18 cellular contexts compared by ENCODE assay signal in the genomic region with DNA sequence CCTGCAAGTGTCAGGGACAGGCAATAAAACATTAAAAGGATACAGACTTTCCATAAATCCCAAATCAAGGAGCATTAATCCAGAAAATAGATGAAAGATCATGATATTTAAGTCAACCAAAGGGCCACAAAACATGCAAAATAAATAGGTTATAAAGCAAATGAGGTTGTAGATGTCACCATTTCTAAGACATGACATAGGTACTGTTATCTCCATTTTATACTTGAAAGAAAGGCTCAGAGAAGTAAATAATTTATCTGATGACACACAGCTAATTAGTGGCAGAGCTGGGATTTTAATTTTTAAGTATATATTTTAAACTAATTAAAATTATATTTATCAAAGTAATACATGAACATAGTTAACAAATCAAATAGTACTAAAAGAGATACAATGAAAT.
A peak's percentile ranks its signal among the peaks of the same experiment; 100 is the strongest.
DNase-seq lines count a peak whose midpoint lies in the region; ATAC-seq and TF ChIP-seq lines count a peak whose summit lies in the region.
"Had no signal": no experiment of that assay in that cellular context is flagged by ENCODE, and none has a peak within 500 bp of the region (broad histone marks: within the 10 kb centered on the region; RNA-seq: fewer than 3 reads in every experiment).

No MANE protein-coding gene starts in this region.

- H3K27me3 Mint-ChIP-seq in endodermal cell (ENCODE audit: insufficient read depth) (no peaks in the 10 kb centered on the region), nephron (ENCODE audit: low read depth) (no peaks in the 10 kb centered on the region)
- peaks cover 34% of the 10 kb centered on the region for H3K27me3 Mint-ChIP-seq in T-helper 2 cell treated with Interferon-gamma antibody and Interleukin-4, amounts not matched to agents 5 μg/mL and 100 μg/mL, for 36 hours (ENCODE audit: low read depth)

- no peak overlapping the region for H3K4me3 Mint-ChIP-seq in endodermal cell
- H3K4me3 Mint-ChIP-seq in nephron, result peak overlapping the region in 1 of 3 experiments; percentile 12
- H3K4me3 Mint-ChIP-seq in T-helper 2 cell treated with Interferon-gamma antibody and Interleukin-4, amounts not matched to agents 5 μg/mL and 100 μg/mL, for 36 hours, result no peak overlapping the region
- H3K4me3 Mint-ChIP-seq: B cell; CD4-positive, CD25-positive, alpha-beta regulatory T cell; CD8-positive, alpha-beta T cell had no signal

- no peak overlapping the region for H3K9ac ChIP-seq in endodermal cell (ENCODE audit: extremely low read depth, low read length, poor library complexity, severe bottlenecking)
- H3K9ac ChIP-seq: BLaER1 had no signal

- intact Hi-C loops in uterus (cut with DNase I; ENCODE audit: low total_unique reads), result no loop called here

- H3K9me3 Mint-ChIP-seq in endodermal cell, result no peaks in the 10 kb centered on the region
- no peaks in the 10 kb centered on the region for H3K9me3 Mint-ChIP-seq in nephron
- H3K9me3 Mint-ChIP-seq in T-helper 2 cell treated with Interferon-gamma antibody and Interleukin-4, amounts not matched to agents 5 μg/mL and 100 μg/mL, for 36 hours, result no peaks in the 10 kb centered on the region
- H3K9me3 Mint-ChIP-seq: CD4-positive, CD25-positive, alpha-beta regulatory T cell; CD8-positive, alpha-beta T cell had no signal

- H3K4me1 ChIP-seq in HEK293 (ENCODE audit: control insufficient read depth, insufficient read depth, low read length), result no peaks in the 10 kb centered on the region
- H3K4me1 ChIP-seq in endodermal cell (ENCODE audit: control insufficient read depth, insufficient read depth, low read length), result peaks cover 25% of the 10 kb centered on the region
- H3K4me1 ChIP-seq in uterus, result peaks cover 0 to 4% of the 10 kb centered on the region in 2 donors
- H3K4me1 ChIP-seq: BLaER1 had no signal

- H3K27me3 ChIP-seq in endodermal cell (ENCODE audit: control insufficient read depth, insufficient read depth, low read length, poor library complexity, severe bottlenecking), result no peaks in the 10 kb centered on the region
- H3K27me3 ChIP-seq in uterus, result no peaks in the 10 kb centered on the region
- H3K27me3 ChIP-seq: BLaER1 had no signal

- TF ChIP-seq POLR2A in uterus (IDR thresholded peaks at IDR 0.05), result no peak

- DNase-seq in endodermal cell (no peak), uterus (no peak), NCI-H146 treated with DMSO at 0.1 percent for 48 hours (lab: John Stamatoyannopoulos, UW; ENCODE audit: unreplicated experiment) (no peak)
- DNase-seq in T-helper 2 cell treated with Interferon-gamma antibody and Interleukin-4, amounts not matched to agents 5 μg/mL and 100 μg/mL, for 36 hours (ENCODE audit: low spot score), result no peak
- DNase-seq: Caco-2; CD4-positive, CD25-positive, alpha-beta regulatory T cell; CD8-positive, alpha-beta T cell; DMS153; DND-41; GOT3 had no signal

- H3K9me3 ChIP-seq in HEK293 (ENCODE audit: control insufficient read depth, insufficient read depth, low read depth, low read length), result no peaks in the 10 kb centered on the region
- no peaks in the 10 kb centered on the region for H3K9me3 ChIP-seq in endodermal cell (ENCODE audit: control insufficient read depth, low read length)
- no peaks in the 10 kb centered on the region for H3K9me3 ChIP-seq in uterus
- H3K9me3 ChIP-seq: BLaER1, Caco-2, HAP-1 had no signal

- POLR2A ChIA-PET in HEK293 (lab: Yijun Ruan, JAX), result no interaction called here

- TF ChIP-seq CTCF in HEK293 (tag by site-specific recombination; IDR thresholded peaks at IDR 0.05), result no peak
- no peak for TF ChIP-seq CTCF in endodermal cell (conservative IDR thresholded peaks at IDR 0.05)
- TF ChIP-seq CTCF in nephron (IDR thresholded peaks at IDR 0.05; ENCODE audit: unreplicated experiment in 3 of 3), result no peak
- TF ChIP-seq CTCF in uterus (IDR thresholded peaks at IDR 0.05), result no peak

- H3K36me3 ChIP-seq in HEK293 (ENCODE audit: control insufficient read depth in 2 of 2, insufficient read depth in 1 of 2, low read length in 2 of 2), result no peaks in the 10 kb centered on the region
- no peaks in the 10 kb centered on the region for H3K36me3 ChIP-seq in endodermal cell (ENCODE audit: control insufficient read depth, insufficient read depth, low read length)
- H3K36me3 ChIP-seq in uterus, result no peaks in the 10 kb centered on the region
- H3K36me3 ChIP-seq: BLaER1, HAP-1 had no signal

- no peak overlapping the region for H3K27ac ChIP-seq in HEK293 (ENCODE audit: extremely low read depth, low read depth, low read length)
- no peak overlapping the region for H3K27ac ChIP-seq in endodermal cell (ENCODE audit: low read depth, low read length)
- peak overlapping the region; percentile 54 to 62 for H3K27ac ChIP-seq in uterus
- H3K27ac ChIP-seq: 22Rv1, BLaER1, C4-2B had no signal

- H3K27ac Mint-ChIP-seq in endodermal cell (no peak overlapping the region), nephron (peak overlapping the region; percentile 87 to 96 (median 95))
- H3K27ac Mint-ChIP-seq in T-helper 2 cell treated with Interferon-gamma antibody and Interleukin-4, amounts not matched to agents 5 μg/mL and 100 μg/mL, for 36 hours, result no peak overlapping the region
- H3K27ac Mint-ChIP-seq: B cell; CD4-positive, CD25-positive, alpha-beta regulatory T cell; CD8-positive, alpha-beta T cell had no signal

- H3K4me3 ChIP-seq in HEK293 (ENCODE audit: low read depth, low read length), result no peak overlapping the region
- H3K4me3 ChIP-seq in endodermal cell (ENCODE audit: low read length), result peak overlapping the region; percentile 39
- H3K4me3 ChIP-seq in uterus, result no peak overlapping the region
- H3K4me3 ChIP-seq: BLaER1, HAP-1 had no signal

- H3K36me3 Mint-ChIP-seq in endodermal cell (ENCODE audit: low read depth) (no peaks in the 10 kb centered on the region), nephron (ENCODE audit: low read depth) (peaks cover 3% of the 10 kb centered on the region)
- no peaks in the 10 kb centered on the region for H3K36me3 Mint-ChIP-seq in T-helper 2 cell treated with Interferon-gamma antibody and Interleukin-4, amounts not matched to agents 5 μg/mL and 100 μg/mL, for 36 hours (ENCODE audit: low read depth)
- H3K36me3 Mint-ChIP-seq: CD8-positive, alpha-beta T cell had no signal

- peaks cover 57% of the 10 kb centered on the region for H3K4me1 Mint-ChIP-seq in endodermal cell
- peaks cover 55% of the 10 kb centered on the region for H3K4me1 Mint-ChIP-seq in nephron
- peaks cover 4% of the 10 kb centered on the region for H3K4me1 Mint-ChIP-seq in T-helper 2 cell treated with Interferon-gamma antibody and Interleukin-4, amounts not matched to agents 5 μg/mL and 100 μg/mL, for 36 hours (ENCODE audit: low read depth)
- H3K4me1 Mint-ChIP-seq: B cell; CD4-positive, CD25-positive, alpha-beta regulatory T cell had no signal

- no peak for ATAC-seq in GM21515 (IDR thresholded peaks at IDR 0.05; ENCODE audit: unreplicated experiment)
- ATAC-seq: CD8-positive, alpha-beta T cell had no signal

- CTCF ChIA-PET in HEK293 (lab: Yijun Ruan, JAX), result interaction anchor here (0.9 to 1.2 kb wide), 2 partner anchors 46 to 89 kb away, joined by 3 to 5 read pairs; no protein-coding TSS in a partner anchor

TF ChIP-seq in HEK293, 187 proteins besides CTCF, POLR2A, EP300 and RAD21:
- TF ChIP-seq ZNF768 (tag by site-specific recombination; IDR thresholded peaks at IDR 0.05), result 0 out of 2 replicates have a peak, but pooled peaks have one; percentile 16
- TF ChIP-seq, protein P1, sequence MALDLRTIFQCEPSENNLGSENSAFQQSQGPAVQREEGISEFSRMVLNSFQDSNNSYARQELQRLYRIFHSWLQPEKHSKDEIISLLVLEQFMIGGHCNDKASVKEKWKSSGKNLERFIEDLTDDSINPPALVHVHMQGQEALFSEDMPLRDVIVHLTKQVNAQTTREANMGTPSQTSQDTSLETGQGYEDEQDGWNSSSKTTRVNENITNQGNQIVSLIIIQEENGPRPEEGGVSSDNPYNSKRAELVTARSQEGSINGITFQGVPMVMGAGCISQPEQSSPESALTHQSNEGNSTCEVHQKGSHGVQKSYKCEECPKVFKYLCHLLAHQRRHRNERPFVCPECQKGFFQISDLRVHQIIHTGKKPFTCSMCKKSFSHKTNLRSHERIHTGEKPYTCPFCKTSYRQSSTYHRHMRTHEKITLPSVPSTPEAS (tag by site-specific recombination; IDR thresholded peaks at IDR 0.05), result no peak

Comparison
In these comparisons a context has a peak if more than half of its experiments do, and no peak if none do; other contexts are left out.
1. H3K27ac ChIP-seq: peak in uterus (2 of 2); none in HEK293 (single experiment) and endodermal cell (single experiment).
2. H3K27ac Mint-ChIP-seq: peak in nephron (3 of 3); none in endodermal cell (single experiment) and T-helper 2 cell treated with Interferon-gamma antibody and Interleukin-4, amounts not matched to agents 5 μg/mL and 100 μg/mL, for 36 hours (single experiment).